ENCODE assay signal across 12 cellular contexts in the genomic region with DNA sequence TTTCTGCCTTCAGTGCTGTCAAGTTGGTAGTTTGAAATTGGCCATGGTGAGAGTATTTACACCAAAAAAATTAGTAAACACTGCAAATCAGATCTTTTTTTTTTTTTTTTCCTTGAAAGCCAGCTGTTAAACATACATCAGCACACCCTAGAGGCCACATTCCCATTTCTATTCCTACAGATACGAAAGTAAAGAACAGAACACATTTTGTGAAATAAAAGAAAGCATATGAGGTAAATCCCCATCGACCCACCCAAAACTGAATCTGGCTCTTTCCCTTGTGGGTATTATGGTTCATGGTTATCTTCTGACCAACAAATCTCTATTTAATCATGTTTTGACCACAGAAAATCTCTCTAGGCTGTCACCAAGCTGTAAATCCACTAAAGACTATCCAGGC. TPM values are rescaled to one million over a fixed set of nuclear protein-coding genes. Genes with fewer than 3 reads are reported as not detected.
DNase-seq lines count a peak whose midpoint lies in the region; ATAC-seq and TF ChIP-seq lines count a peak whose summit lies in the region.
"Had no signal": no experiment of that assay in that cellular context is flagged by ENCODE, and none has a peak within 500 bp of the region (broad histone marks: within the 10 kb centered on the region; RNA-seq: fewer than 3 reads in every experiment).

No MANE protein-coding gene starts in this region.

- H3K27ac ChIP-seq in RWPE1 (no peak overlapping the region), neural progenitor cell (no peak overlapping the region)
- H3K27ac ChIP-seq: coronary artery, thyroid gland had no signal

- H3K27me3 ChIP-seq in neural progenitor cell: no peaks in the 10 kb centered on the region
- H3K27me3 ChIP-seq: thyroid gland had no signal

- POLR2A ChIA-PET in RWPE1 (lab: Yijun Ruan, JAX; ENCODE audit: low non-redundant PET): no interaction called here

- H3F3A ChIP-seq in neural progenitor cell (ENCODE audit: low read depth): peaks cover 9% of the 10 kb centered on the region

- H3K36me3 Mint-ChIP-seq in neural progenitor cell: no peaks in the 10 kb centered on the region

- in situ Hi-C loops in GM13977 (cut with MboI; ENCODE audit: low pct_unique_long_range_greater_than_20kb, low sequenced_read_pairs, unreplicated experiment): no loop called here

- H3K4me1 Mint-ChIP-seq in neural progenitor cell: no peaks in the 10 kb centered on the region

- H3K36me3 ChIP-seq in neural progenitor cell: no peaks in the 10 kb centered on the region
- H3K36me3 ChIP-seq: thyroid gland had no signal

- no peak overlapping the region for H3K4me3 ChIP-seq in epithelial cell of proximal tubule (ENCODE audit: low read depth, low read length)
- no peak overlapping the region for H3K4me3 ChIP-seq in neural progenitor cell
- H3K4me3 ChIP-seq: coronary artery, thyroid gland had no signal

- no peak overlapping the region for H3K27ac Mint-ChIP-seq in neural progenitor cell

- peak; percentile 13; the same call in 1 of the 2 replicates for TF ChIP-seq CTCF in RWPE1 (conservative IDR thresholded peaks at IDR 0.05; ENCODE audit: low read depth)
- TF ChIP-seq CTCF in epithelial cell of proximal tubule (conservative IDR thresholded peaks at IDR 0.05; ENCODE audit: low read depth, low read length): peak; percentile 36
- peak; percentile 30 for TF ChIP-seq CTCF in neural progenitor cell (IDR thresholded peaks at IDR 0.05)
- no peak for TF ChIP-seq CTCF in GM13977 (IDR thresholded peaks at IDR 0.05; ENCODE audit: extremely low read depth, insufficient read depth, missing control alignments)

- H3K9me3 Mint-ChIP-seq in neural progenitor cell: no peaks in the 10 kb centered on the region

- no peak overlapping the region for H3K4me3 Mint-ChIP-seq in neural progenitor cell

- DNase-seq in NCI-H1694 (lab: John Stamatoyannopoulos, UW) (peak; percentile 8), NCI-H1694 treated with DMSO at 0.1 percent for 48 hours (lab: John Stamatoyannopoulos, UW) (no peak), RWPE1 (ENCODE audit: low spot score) (no peak), epithelial cell of proximal tubule (ENCODE audit: low read depth) (no peak), neural progenitor cell (ENCODE audit: low spot score) (no peak), GM13977 (ENCODE audit: low spot score) (no peak)
- DNase-seq in central memory CD4-positive, alpha-beta T cell: no peak
- DNase-seq: activated CD4-positive, alpha-beta T cell treated with anti-CD3 and anti-CD28 coated beads, Interleukin-2, amount 50 U/mL, for 48 hours; activated effector memory CD4-positive, alpha-beta T cell treated with anti-CD3 and anti-CD28 coated beads, Interleukin-2, amount 50 U/mL, for 16 hours; thyroid gland had no signal

- H2AFZ ChIP-seq in neural progenitor cell (replicated peaks): no peak overlapping the region

- no peaks in the 10 kb centered on the region for H3K9me3 ChIP-seq in neural progenitor cell (ENCODE audit: low read depth)
- H3K9me3 ChIP-seq: thyroid gland had no signal

- peaks cover 7% of the 10 kb centered on the region for H3K4me1 ChIP-seq in neural progenitor cell
- H3K4me1 ChIP-seq: thyroid gland had no signal

- no peak for ATAC-seq in GM19455 (IDR thresholded peaks at IDR 0.05; ENCODE audit: unreplicated experiment)

- CTCF ChIA-PET in RWPE1 (lab: Yijun Ruan, JAX): interaction anchor here (0.6 to 2.2 kb wide), 8 partner anchors 9 to 1665 kb away, joined by 3 to 11 read pairs (median 4); no protein-coding TSS in a partner anchor

- H3K27me3 Mint-ChIP-seq in neural progenitor cell (ENCODE audit: insufficient read depth, low read depth): peaks cover 2% of the 10 kb centered on the region

- no peaks in the 10 kb centered on the region for H3K79me2 ChIP-seq in neural progenitor cell (ENCODE audit: low read depth)

- no peak overlapping the region for H3K4me2 ChIP-seq in neural progenitor cell

- H3K9ac ChIP-seq in neural progenitor cell: no peak overlapping the region

- no peaks in the 10 kb centered on the region for H4K20me1 ChIP-seq in neural progenitor cell (ENCODE audit: low read depth)

RNA-seq across cellular contexts. Expression of gene AP1AR, which starts 41.8 kb away (rescaled TPM):
- total RNA-seq in epithelial cell of proximal tubule: 16.9 and 19.1 TPM in 2 replicates
- total RNA-seq in neural progenitor cell (ENCODE audit: low replicate concordance): 28.5 and 41.9 TPM in 2 replicates

RNA-seq across cellular contexts. Expression of gene FAM241A, which starts 44.5 kb away (rescaled TPM):
- 1.1 and 1.4 TPM in 2 replicates for total RNA-seq in epithelial cell of proximal tubule
- 0.03 TPM in 1 of 2 replicates, not detected in the other for total RNA-seq in neural progenitor cell (ENCODE audit: low replicate concordance)
